In genomic region chr10:21175797-21176196, GRCh38 we compare ENCODE assay signal across 27 cellular contexts.
DNase-seq lines count a peak whose midpoint lies in the region; ATAC-seq and TF ChIP-seq lines count a peak whose summit lies in the region.
"Had no signal": no experiment of that assay in that cellular context is flagged by ENCODE, and none has a peak within 500 bp of the region (broad histone marks: within the 10 kb centered on the region; RNA-seq: fewer than 3 reads in every experiment).

No MANE protein-coding gene starts in this region.

- H3K23ac ChIP-seq in neuronal stem cell (ENCODE audit: low read depth, low read length, poor library complexity) = peak overlapping the region; percentile 4

- H4K20me1 ChIP-seq in PC-9 (ENCODE audit: insufficient read depth) = no peaks in the 10 kb centered on the region

- peaks cover 31% of the 10 kb centered on the region for H3K4me1 ChIP-seq in PC-9 (replicated peaks; ENCODE audit: insufficient read depth)
- H3K4me1 ChIP-seq in endodermal cell (ENCODE audit: control insufficient read depth, insufficient read depth, low read length) = peaks cover 5% of the 10 kb centered on the region
- H3K4me1 ChIP-seq in neuronal stem cell (ENCODE audit: control insufficient read depth in 2 of 2, insufficient read depth in 1 of 2, low read depth in 1 of 2, low read length in 2 of 2) = peaks cover 4 to 5% of the 10 kb centered on the region in 2 donors
- H3K4me1 ChIP-seq: uterus had no signal

- TF ChIP-seq CTCF in C4-2B (conservative IDR thresholded peaks at IDR 0.05) (no peak), PC-9 (conservative IDR thresholded peaks at IDR 0.05) (no peak), endodermal cell (conservative IDR thresholded peaks at IDR 0.05) (no peak), osteocyte (IDR thresholded peaks at IDR 0.05) (no peak)

- no peak overlapping the region for H4K8ac ChIP-seq in neuronal stem cell (ENCODE audit: low read depth, low read length)

- no peak overlapping the region for H2BK12ac ChIP-seq in neuronal stem cell (ENCODE audit: low read length)

- H3K79me2 ChIP-seq in PC-9 (ENCODE audit: low read depth) = no peaks in the 10 kb centered on the region

- H3K9me3 Mint-ChIP-seq in endodermal cell (peaks cover 17% of the 10 kb centered on the region), osteocyte (ENCODE audit: unreplicated experiment) (peaks cover 13% of the 10 kb centered on the region)
- H3K9me3 Mint-ChIP-seq in stimulated activated effector memory CD8-positive, alpha-beta T cell treated with anti-CD3 and anti-CD28 coated beads, Interleukin-12 subunit alpha, Interleukin-12 subunit beta, amount 100 ng/mL, for 72 hours = peaks cover 4% of the 10 kb centered on the region

- no peak overlapping the region for H3K18ac ChIP-seq in neuronal stem cell (ENCODE audit: low read length)

- H3K9me3 ChIP-seq in PC-9 (ENCODE audit: insufficient read depth, low read depth) (no peaks in the 10 kb centered on the region), endodermal cell (ENCODE audit: control insufficient read depth, low read length) (peaks cover 18% of the 10 kb centered on the region), neuronal stem cell (replicated peaks in 1 of 2; ENCODE audit: control insufficient read depth in 2 of 2, insufficient read depth in 1 of 2, low read depth in 1 of 2, low read length in 2 of 2) (peaks cover 2 to 5% of the 10 kb centered on the region in 2 donors)
- H3K9me3 ChIP-seq: Peyer's patch, uterus had no signal

- POLR2A ChIA-PET in PC-9 (lab: Charles Lee; ENCODE audit: unreplicated experiment) = interaction anchor here (0.6 to 0.7 kb wide), 3 partner anchors 9 to 943 kb away, joined by 3 to 11 read pairs (median 4); no protein-coding TSS in a partner anchor

- no peak overlapping the region for H3K14ac ChIP-seq in neuronal stem cell (ENCODE audit: low read length)

- H3K9me2 ChIP-seq in PC-9 (ENCODE audit: insufficient read depth) = no peaks in the 10 kb centered on the region

- no peak overlapping the region for H2AK5ac ChIP-seq in neuronal stem cell (ENCODE audit: low read depth, low read length)

- ATAC-seq in stimulated activated effector memory CD8-positive, alpha-beta T cell treated with anti-CD3 and anti-CD28 coated beads, Interleukin-12 subunit alpha, Interleukin-12 subunit beta, amount 100 ng/mL, for 72 hours = no peak
- ATAC-seq in GM21390 (IDR thresholded peaks at IDR 0.05; ENCODE audit: unreplicated experiment) (no peak), GM21515 (IDR thresholded peaks at IDR 0.05; ENCODE audit: unreplicated experiment) (no peak)
- ATAC-seq: body of pancreas had no signal

- H3K36me3 Mint-ChIP-seq in endodermal cell (ENCODE audit: low read depth) (peaks cover 30% of the 10 kb centered on the region), osteocyte (ENCODE audit: unreplicated experiment) (no peaks in the 10 kb centered on the region)
- no peaks in the 10 kb centered on the region for H3K36me3 Mint-ChIP-seq in stimulated activated effector memory CD8-positive, alpha-beta T cell treated with anti-CD3 and anti-CD28 coated beads, Interleukin-12 subunit alpha, Interleukin-12 subunit beta, amount 100 ng/mL, for 72 hours
- H3K36me3 Mint-ChIP-seq: activated CD4-positive, alpha-beta memory T cell treated with anti-CD3 and anti-CD28 coated beads for 36 hours; CD4-positive, alpha-beta memory T cell had no signal

- peaks cover 18% of the 10 kb centered on the region for H3K4me1 Mint-ChIP-seq in endodermal cell
- no peaks in the 10 kb centered on the region for H3K4me1 Mint-ChIP-seq in stimulated activated effector memory CD8-positive, alpha-beta T cell treated with anti-CD3 and anti-CD28 coated beads, Interleukin-12 subunit alpha, Interleukin-12 subunit beta, amount 100 ng/mL, for 72 hours
- H3K4me1 Mint-ChIP-seq in osteocyte (ENCODE audit: unreplicated experiment) = peaks cover 12% of the 10 kb centered on the region

- CTCF ChIA-PET in PC-9 (lab: Charles Lee) = no interaction called here

- peak overlapping the region; percentile 80 for H3K4me2 ChIP-seq in PC-9
- H3K4me2 ChIP-seq in neuronal stem cell (ENCODE audit: insufficient read depth, low read length, poor library complexity, severe bottlenecking) = no peak overlapping the region

- H4K91ac ChIP-seq in neuronal stem cell (ENCODE audit: low read depth, low read length, poor library complexity) = peak overlapping the region; percentile 25

- H3K36me3 ChIP-seq in PC-9 (ENCODE audit: low read depth) (no peaks in the 10 kb centered on the region), endodermal cell (ENCODE audit: control insufficient read depth, insufficient read depth, low read length) (peaks cover 10% of the 10 kb centered on the region), neuronal stem cell (replicated peaks in 1 of 2; ENCODE audit: control insufficient read depth in 2 of 2, insufficient read depth in 2 of 2, low read length in 2 of 2) (peaks cover 0 to 3% of the 10 kb centered on the region in 2 donors)
- H3K36me3 ChIP-seq: Peyer's patch, uterus had no signal

- H3K4ac ChIP-seq in neuronal stem cell (ENCODE audit: low read length) = no peak overlapping the region

- no peak overlapping the region for H2BK120ac ChIP-seq in neuronal stem cell (ENCODE audit: low read depth, low read length)

- peaks cover 37% of the 10 kb centered on the region for H3K27me3 Mint-ChIP-seq in endodermal cell (ENCODE audit: insufficient read depth)
- peaks cover 20% of the 10 kb centered on the region for H3K27me3 Mint-ChIP-seq in osteocyte (ENCODE audit: unreplicated experiment)

- no peak overlapping the region for H3K9ac ChIP-seq in endodermal cell (ENCODE audit: extremely low read depth, low read length, poor library complexity, severe bottlenecking)
- H3K9ac ChIP-seq in neuronal stem cell (ENCODE audit: low read depth, low read length, poor library complexity) = no peak overlapping the region

- no TSS peak for BruUV-seq in PC-9 (replicated peaks; lab: Mats Ljungman, UMichigan)

- H3K79me1 ChIP-seq in neuronal stem cell (ENCODE audit: low read depth, low read length) = peaks cover 2% of the 10 kb centered on the region

- DNase-seq in PC-9 (peak in 1 of 2 experiments; percentile 67), endodermal cell (no peak), neuronal stem cell (ENCODE audit: low spot score) (no peak), osteocyte (ENCODE audit: extremely low spot score, unreplicated experiment) (no peak)
- no peak for DNase-seq in stimulated activated effector memory CD8-positive, alpha-beta T cell treated with anti-CD3 and anti-CD28 coated beads, Interleukin-12 subunit alpha, Interleukin-12 subunit beta, amount 100 ng/mL, for 72 hours (ENCODE audit: low spot score in 2 of 2)
- DNase-seq: activated CD4-positive, alpha-beta memory T cell treated with anti-CD3 and anti-CD28 coated beads for 36 hours; activated CD4-positive, CD25-positive, alpha-beta regulatory T cell treated with anti-CD3 and anti-CD28 coated beads, Interleukin-2, amount 50 U/mL, for 72 hours; activated CD8-positive, alpha-beta memory T cell treated with anti-CD3 and anti-CD28 coated beads, Interleukin-2, amount 50 U/mL, for 4 hours; activated naive CD4-positive, alpha-beta T cell treated with anti-CD3 and anti-CD28 coated beads for 36 hours; AML-193; CD4-positive, alpha-beta memory T cell; EL; IMR-90; NCI-H1436 treated with DMSO at 0.1 percent for 48 hours; NCI-H2107; NCI-H345; NCI-H69; Peyer's patch; SHP77 treated with DMSO at 0.1 percent for 48 hours; stimulated activated naive CD4-positive, alpha-beta T cell; T-helper 2 cell; uterus had no signal

- H3F3A ChIP-seq in PC-9 (ENCODE audit: insufficient read depth, low read depth) = no peaks in the 10 kb centered on the region; the same call in 1 of the 2 replicates

- H3K27ac ChIP-seq in C4-2B = peak overlapping the region; percentile 23; the same call in 1 of the 2 replicates
- H3K27ac ChIP-seq in PC-9 = peak overlapping the region; percentile 94
- H3K27ac ChIP-seq in endodermal cell (ENCODE audit: low read depth, low read length) = no peak overlapping the region
- no peak overlapping the region for H3K27ac ChIP-seq in neuronal stem cell (replicated peaks; ENCODE audit: low read length)
- H3K27ac ChIP-seq: Peyer's patch, uterus had no signal

- H2AFZ ChIP-seq in PC-9 (no peak overlapping the region), neuronal stem cell (ENCODE audit: low read length) (no peak overlapping the region)

- H2BK5ac ChIP-seq in neuronal stem cell (ENCODE audit: low read length) = no peak overlapping the region

- 86 to 93% methylated on average over 1 to 3 of the region's 4 CpGs for WGBS in endodermal cell (ENCODE audit: insufficient coverage in 1 of 2, insufficient read length in 1 of 2), 2 experiments
- WGBS in neuronal stem cell (ENCODE audit: extremely low coverage in 2 of 2, insufficient read length in 2 of 2, insufficient replicate concordance in 1 of 2), 2 donors = no CpG with 5 or more reads among the region's 4 CpGs

- intact Hi-C loops in PC-9 (cut with micrococcal nuclease; ENCODE audit: unreplicated experiment) = no loop called here

- peak overlapping the region; percentile 78 for H3K4me3 Mint-ChIP-seq in endodermal cell
- H3K4me3 Mint-ChIP-seq in stimulated activated effector memory CD8-positive, alpha-beta T cell treated with anti-CD3 and anti-CD28 coated beads, Interleukin-12 subunit alpha, Interleukin-12 subunit beta, amount 100 ng/mL, for 72 hours = no peak overlapping the region
- H3K4me3 Mint-ChIP-seq in osteocyte (ENCODE audit: unreplicated experiment) = no peak overlapping the region
- H3K4me3 Mint-ChIP-seq: activated CD4-positive, alpha-beta memory T cell treated with anti-CD3 and anti-CD28 coated beads for 36 hours; activated naive CD4-positive, alpha-beta T cell treated with anti-CD3 and anti-CD28 coated beads for 36 hours had no signal

- H3K4me3 ChIP-seq in PC-9 (no peak overlapping the region; the same call in 1 of the 2 replicates), endodermal cell (ENCODE audit: low read length) (no peak overlapping the region), neuronal stem cell (ENCODE audit: low read length in 2 of 2) (no peak overlapping the region)
- H3K4me3 ChIP-seq: body of pancreas, Peyer's patch, uterus had no signal

- no peak overlapping the region for H2BK15ac ChIP-seq in neuronal stem cell (ENCODE audit: low read length)

- H3K27ac Mint-ChIP-seq in endodermal cell = peak overlapping the region; percentile 79
- no peak overlapping the region for H3K27ac Mint-ChIP-seq in stimulated activated effector memory CD8-positive, alpha-beta T cell treated with anti-CD3 and anti-CD28 coated beads, Interleukin-12 subunit alpha, Interleukin-12 subunit beta, amount 100 ng/mL, for 72 hours
- no peak overlapping the region for H3K27ac Mint-ChIP-seq in osteocyte (ENCODE audit: unreplicated experiment)
- H3K27ac Mint-ChIP-seq: activated CD4-positive, alpha-beta memory T cell treated with anti-CD3 and anti-CD28 coated beads for 36 hours; activated naive CD4-positive, alpha-beta T cell treated with anti-CD3 and anti-CD28 coated beads for 36 hours; CD4-positive, alpha-beta memory T cell; H9 had no signal

- H3K27me3 ChIP-seq in PC-9 (ENCODE audit: insufficient read depth, low read depth) (no peaks in the 10 kb centered on the region), endodermal cell (ENCODE audit: control insufficient read depth, insufficient read depth, low read length, poor library complexity, severe bottlenecking) (peaks cover 9% of the 10 kb centered on the region), neuronal stem cell (ENCODE audit: control insufficient read depth in 3 of 3, insufficient read depth in 3 of 3, low read depth in 1 of 3, low read length in 3 of 3) (peaks cover 0 to 9% (median 0%) of the 10 kb centered on the region in 3 experiments)
- H3K27me3 ChIP-seq: body of pancreas, Peyer's patch, uterus had no signal

Comparison
In these comparisons a context has a peak if more than half of its experiments do, and no peak if none do; other contexts are left out.
1. H3K27ac ChIP-seq: peak in C4-2B (single experiment) and PC-9 (single experiment); none in endodermal cell (single experiment) and neuronal stem cell (single experiment).